In the genomic region with DNA sequence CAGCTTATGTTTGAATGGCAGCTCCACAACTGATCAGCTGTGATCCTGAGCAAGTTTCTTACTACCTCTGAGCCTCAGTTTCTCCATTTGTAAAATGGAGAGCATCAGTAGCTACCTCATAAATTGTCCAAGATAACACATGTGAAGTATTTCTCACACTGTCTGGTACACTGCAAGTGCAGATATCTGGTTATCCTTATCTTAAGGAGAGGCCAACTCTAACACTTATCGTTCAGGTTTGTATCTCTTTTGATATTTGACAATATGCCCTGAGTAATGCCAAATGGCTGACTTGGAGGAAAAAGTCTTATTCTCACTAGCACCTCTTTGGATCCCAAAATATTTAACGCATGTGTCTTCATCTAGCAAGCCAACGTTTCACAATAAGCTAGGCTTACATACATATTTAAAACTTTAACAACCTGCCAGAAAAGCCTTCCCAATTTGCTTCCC, we compare ENCODE assay signal across 9 cellular contexts. TPM values are rescaled to one million over a fixed set of nuclear protein-coding genes. Genes with fewer than 3 reads are reported as not detected.
DNase-seq lines count a peak whose midpoint lies in the region; ATAC-seq and TF ChIP-seq lines count a peak whose summit lies in the region.
"Had no signal": no experiment of that assay in that cellular context is flagged by ENCODE, and none has a peak within 500 bp of the region (broad histone marks: within the 10 kb centered on the region; RNA-seq: fewer than 3 reads in every experiment).

No MANE protein-coding gene starts in this region.

- H3K27ac ChIP-seq in Karpas-422 (ENCODE audit: low read length) (no peak overlapping the region), lung (ENCODE audit: low read depth in 1 of 2, low read length in 1 of 2) (peak overlapping the region; percentile 24 to 98), testis (peak overlapping the region; percentile 44 to 92)

- H3K27me3 Mint-ChIP-seq in activated CD8-positive, alpha-beta T cell treated with anti-CD3 and anti-CD28 coated beads, Interleukin-2, amount 10 ng/mL, durations not matched to agents 7 days and 5 days (ENCODE audit: low read depth), result no peaks in the 10 kb centered on the region
- H3K27me3 Mint-ChIP-seq: activated CD4-positive, alpha-beta T cell treated with anti-CD3 and anti-CD28 coated beads, Interleukin-2, amount 10 ng/mL, durations not matched to agents 7 days and 5 days had no signal

- POLR2A ChIA-PET in activated CD8-positive, alpha-beta T cell treated with anti-CD3 and anti-CD28 coated beads, Interleukin-2, amount 10 ng/mL, durations not matched to agents 7 days and 5 days (lab: Charles Lee), result interaction anchor here (1.1 kb wide), 1 partner anchor 22 kb away, joined by 3 read pairs; no protein-coding TSS in a partner anchor

- H2AFZ ChIP-seq in Karpas-422 (ENCODE audit: low read length), result no peak overlapping the region

- H3K9me3 ChIP-seq in Karpas-422 (ENCODE audit: low read length) (no peaks in the 10 kb centered on the region), lung (ENCODE audit: control insufficient read depth in 2 of 2, insufficient read depth in 1 of 2, low read length in 1 of 2) (no peaks in the 10 kb centered on the region), testis (no peaks in the 10 kb centered on the region)

- CTCF ChIA-PET in activated CD8-positive, alpha-beta T cell treated with anti-CD3 and anti-CD28 coated beads, Interleukin-2, amount 10 ng/mL, durations not matched to agents 7 days and 5 days (lab: Charles Lee), result interaction anchor here (0.8 to 13.0 kb wide), 6 partner anchors 8 to 68 kb away, joined by 3 to 150 read pairs (median 6); partner anchors contain the start of gene PHLDA3

- peak overlapping the region; percentile 97 for H3K4me2 ChIP-seq in Karpas-422 (ENCODE audit: low read depth, low read length, poor library complexity, severe bottlenecking)

- H3K79me2 ChIP-seq in Karpas-422 (ENCODE audit: low read length), result peaks cover 63% of the 10 kb centered on the region

- no peaks in the 10 kb centered on the region for H3K27me3 ChIP-seq in Karpas-422 (ENCODE audit: low read length)
- no peaks in the 10 kb centered on the region for H3K27me3 ChIP-seq in lung (ENCODE audit: control insufficient read depth, insufficient read depth)
- no peaks in the 10 kb centered on the region for H3K27me3 ChIP-seq in testis

- WGBS in lung, 2 donors, result 58 to 70% methylated on average over 3 of the region's 3 CpGs
- 57 to 62% methylated on average over 3 of the region's 3 CpGs for WGBS in testis, 2 donors

- no peak overlapping the region for H3K9ac ChIP-seq in Karpas-422 (ENCODE audit: low read length)

- H3K4me1 ChIP-seq in Karpas-422 (ENCODE audit: low read length) (peaks cover 43% of the 10 kb centered on the region), lung (ENCODE audit: control insufficient read depth in 2 of 2, insufficient read depth in 2 of 2, low read length in 2 of 2) (peaks cover 5 to 38% of the 10 kb centered on the region in 2 donors), testis (peaks cover 42% of the 10 kb centered on the region)

- ATAC-seq in lung (ENCODE audit: insufficient read depth, low FRiP score) (no peak), HG03354 (IDR thresholded peaks at IDR 0.05; ENCODE audit: poor library complexity, severe bottlenecking, unreplicated experiment) (no peak)
- ATAC-seq in activated CD8-positive, alpha-beta T cell treated with anti-CD3 and anti-CD28 coated beads, Interleukin-2, amount 10 ng/mL, durations not matched to agents 7 days and 5 days, result no peak

- no peak for TF ChIP-seq POLR2A in testis (IDR thresholded peaks at IDR 0.05)

- no peak overlapping the region for H3K27ac Mint-ChIP-seq in activated CD8-positive, alpha-beta T cell treated with anti-CD3 and anti-CD28 coated beads, Interleukin-2, amount 10 ng/mL, durations not matched to agents 7 days and 5 days
- H3K27ac Mint-ChIP-seq: activated CD4-positive, alpha-beta T cell treated with anti-CD3 and anti-CD28 coated beads, Interleukin-2, amount 10 ng/mL, durations not matched to agents 7 days and 5 days had no signal

- H3K36me3 ChIP-seq in Karpas-422 (ENCODE audit: insufficient read depth, low read length) (no peaks in the 10 kb centered on the region), lung (ENCODE audit: control insufficient read depth in 2 of 2, insufficient read depth in 2 of 2, low read length in 2 of 2) (peaks cover 0 to 7% of the 10 kb centered on the region in 2 donors), testis (ENCODE audit: low read depth, missing control alignments) (no peaks in the 10 kb centered on the region)

- no peak for DNase-seq in Karpas-422
- DNase-seq in cardiac fibroblast (ENCODE audit: low read depth in 2 of 2), result peak; percentile 51 to 58
- DNase-seq in lung (ENCODE audit: low spot score), result no peak
- DNase-seq in testis, result no peak
- DNase-seq in activated CD4-positive, alpha-beta T cell treated with anti-CD3 and anti-CD28 coated beads, Interleukin-2, amount 50 U/mL, for 1 hour, result no peak
- no peak for DNase-seq in NCI-H2107 (lab: John Stamatoyannopoulos, UW)
- DNase-seq in activated CD8-positive, alpha-beta T cell treated with anti-CD3 and anti-CD28 coated beads, Interleukin-2, amount 10 ng/mL, durations not matched to agents 7 days and 5 days, result no peak
- DNase-seq: activated CD4-positive, alpha-beta T cell treated with anti-CD3 and anti-CD28 coated beads, Interleukin-2, amount 10 ng/mL, durations not matched to agents 7 days and 5 days had no signal

- intact Hi-C loops in testis (cut with DNase I; ENCODE audit: low total_unique reads), result no loop called here

- peaks cover 3% of the 10 kb centered on the region; the same call in 1 of the 2 replicates for H4K20me1 ChIP-seq in Karpas-422 (ENCODE audit: insufficient read depth, low read depth, low read length)

- H3K4me3 ChIP-seq in Karpas-422 (ENCODE audit: low read length) (no peak overlapping the region), cardiac fibroblast (replicated peaks in 1 of 2; ENCODE audit: low read depth in 2 of 2, low read length in 2 of 2) (peak overlapping the region in 1 of 2 donors; percentile 79), lung (no peak overlapping the region), testis (no peak overlapping the region)

- TF ChIP-seq CTCF in cardiac fibroblast (IDR thresholded peaks at IDR 0.05; ENCODE audit: low read depth, low read length) (no peak), lung (IDR thresholded peaks at IDR 0.05; ENCODE audit: control extremely low read depth, extremely low read depth) (no peak), testis (IDR thresholded peaks at IDR 0.05) (no peak)

- no peaks in the 10 kb centered on the region for H3K9me3 Mint-ChIP-seq in activated CD8-positive, alpha-beta T cell treated with anti-CD3 and anti-CD28 coated beads, Interleukin-2, amount 10 ng/mL, durations not matched to agents 7 days and 5 days (ENCODE audit: insufficient read depth)
- H3K9me3 Mint-ChIP-seq: activated CD4-positive, alpha-beta T cell treated with anti-CD3 and anti-CD28 coated beads, Interleukin-2, amount 10 ng/mL, durations not matched to agents 7 days and 5 days had no signal

- H3K36me3 Mint-ChIP-seq in activated CD8-positive, alpha-beta T cell treated with anti-CD3 and anti-CD28 coated beads, Interleukin-2, amount 10 ng/mL, durations not matched to agents 7 days and 5 days (ENCODE audit: low read depth), result peaks cover 14% of the 10 kb centered on the region

- no peak overlapping the region for H3K4me3 Mint-ChIP-seq in activated CD8-positive, alpha-beta T cell treated with anti-CD3 and anti-CD28 coated beads, Interleukin-2, amount 10 ng/mL, durations not matched to agents 7 days and 5 days

- H3K9me2 ChIP-seq in Karpas-422 (replicated peaks; ENCODE audit: insufficient read depth, low read length), result no peaks in the 10 kb centered on the region

- peaks cover 44% of the 10 kb centered on the region for H3K4me1 Mint-ChIP-seq in activated CD8-positive, alpha-beta T cell treated with anti-CD3 and anti-CD28 coated beads, Interleukin-2, amount 10 ng/mL, durations not matched to agents 7 days and 5 days (ENCODE audit: low read depth)

RNA-seq across cellular contexts. Expression of gene CSRP1, which starts 2.7 kb away (rescaled TPM):
- 39.8 and 51.8 TPM in 2 replicates for total RNA-seq in Karpas-422 (2014; rRNA removed; shearing (Covaris generic); ENCODE audit: low replicate concordance)
- total RNA-seq in lung (100 to 1,000 TPM; 223 to 278 TPM), testis (100 to 1,000 TPM; 103 to 123 TPM)
- polyA plus RNA-seq in lung (100 to 1,000 TPM; 143 to 230 TPM), testis (ENCODE audit: insufficient read depth, low read depth, low replicate concordance) (217 TPM)
- total RNA-seq in activated CD8-positive, alpha-beta T cell treated with anti-CD3 and anti-CD28 coated beads, Interleukin-2, amount 10 ng/mL, durations not matched to agents 7 days and 5 days, result 10 to 100 TPM; 78.7 to 80.9 TPM

RNA-seq across cellular contexts. Expression of gene NAV1, which starts 34.7 kb away (rescaled TPM):
- 0.83 and 2.9 TPM in 2 replicates for total RNA-seq in Karpas-422 (2014; rRNA removed; shearing (Covaris generic); ENCODE audit: low replicate concordance)
- total RNA-seq in lung (10 to 100 TPM; 28.8 to 38.6 TPM), testis (10 to 100 TPM; 52.5 to 56.8 TPM)
- polyA plus RNA-seq in lung (1 to 10 TPM; 6.5 to 7.1 TPM), testis (ENCODE audit: insufficient read depth, low read depth, low replicate concordance) (22.0 TPM)
- 1 to 10 TPM; 1.1 to 1.9 TPM for total RNA-seq in activated CD8-positive, alpha-beta T cell treated with anti-CD3 and anti-CD28 coated beads, Interleukin-2, amount 10 ng/mL, durations not matched to agents 7 days and 5 days

RNA-seq across cellular contexts. Expression of gene PHLDA3, which starts 35.2 kb away (rescaled TPM):
- not detected in 2 replicates for total RNA-seq in Karpas-422 (2014; rRNA removed; shearing (Covaris generic); ENCODE audit: low replicate concordance)
- total RNA-seq in lung, result 10 to 100 TPM; 12.8 to 73.2 TPM
- polyA plus RNA-seq in lung, result 10 to 100 TPM; 25.9 to 51.8 TPM
- 10 to 100 TPM; 22.7 to 23.1 TPM for total RNA-seq in testis
- 24.0 TPM for polyA plus RNA-seq in testis (ENCODE audit: insufficient read depth, low read depth, low replicate concordance)
- 10 to 100 TPM; 17.3 to 18.7 TPM for total RNA-seq in activated CD8-positive, alpha-beta T cell treated with anti-CD3 and anti-CD28 coated beads, Interleukin-2, amount 10 ng/mL, durations not matched to agents 7 days and 5 days

Comparison
In these comparisons a context has a peak if more than half of its experiments do, and no peak if none do; other contexts are left out.
1. DNase-seq: peak in cardiac fibroblast (2 of 2); none in Karpas-422 (single experiment), lung (single experiment), testis (single experiment), activated CD4-positive, alpha-beta T cell treated with anti-CD3 and anti-CD28 coated beads, Interleukin-2, amount 50 U/mL, for 1 hour (single experiment), NCI-H2107 (single experiment) and activated CD8-positive, alpha-beta T cell treated with anti-CD3 and anti-CD28 coated beads, Interleukin-2, amount 10 ng/mL, durations not matched to agents 7 days and 5 days (single experiment).
2. RNA of gene PHLDA3, which starts 35.2 kb away (total RNA-seq): 12.8 to 73.2 TPM in lung, 22.7 to 23.1 TPM in testis and 17.3 to 18.7 TPM in activated CD8-positive, alpha-beta T cell treated with anti-CD3 and anti-CD28 coated beads, Interleukin-2, amount 10 ng/mL, durations not matched to agents 7 days and 5 days; not detected in Karpas-422; every median in the first group is over 10 times any median in the second.